1 cellular context compared by ENCODE assay signal in the genomic region with DNA sequence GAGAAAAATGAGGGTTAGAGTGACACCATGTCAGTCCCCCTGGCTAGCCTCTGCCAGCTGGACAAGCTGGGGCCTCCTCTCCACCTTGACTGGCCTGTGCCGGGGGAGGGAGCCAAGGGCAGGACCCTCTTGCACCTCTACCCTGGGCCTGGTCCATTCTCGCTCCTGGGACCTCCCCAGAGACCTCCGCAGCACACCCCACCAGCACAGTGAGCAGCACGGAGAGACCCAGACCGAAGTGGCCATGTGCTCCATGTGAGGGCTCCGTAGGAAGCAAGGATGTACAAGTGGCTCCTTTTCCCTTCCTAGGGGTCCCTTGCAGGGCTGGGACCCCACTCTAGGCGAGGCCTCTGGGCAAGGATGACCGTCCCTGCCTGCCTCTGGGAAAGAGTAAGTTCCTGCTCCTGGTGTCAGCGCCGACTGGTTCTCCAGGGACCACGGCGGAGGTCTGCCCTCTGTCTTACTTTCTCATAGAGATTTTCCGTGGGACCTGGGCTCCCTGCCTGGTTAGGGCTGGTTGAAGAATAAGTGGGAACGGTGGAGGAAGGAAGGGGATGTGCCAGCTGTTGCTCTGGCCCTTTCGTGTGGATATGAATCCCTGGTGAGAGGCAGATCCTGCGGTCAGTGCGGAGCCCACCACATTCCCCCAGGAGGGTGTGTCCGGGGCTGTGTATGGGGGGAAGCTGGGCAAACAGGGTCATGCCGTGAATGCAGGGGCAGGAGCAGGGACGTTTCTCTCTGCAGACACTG.
TF ChIP-seq lines count a peak whose summit lies in the region.

No MANE protein-coding gene starts in this region.

TF ChIP-seq in HepG2, 621 proteins besides CTCF, POLR2A, EP300 and RAD21:
- TF ChIP-seq, protein P1, sequence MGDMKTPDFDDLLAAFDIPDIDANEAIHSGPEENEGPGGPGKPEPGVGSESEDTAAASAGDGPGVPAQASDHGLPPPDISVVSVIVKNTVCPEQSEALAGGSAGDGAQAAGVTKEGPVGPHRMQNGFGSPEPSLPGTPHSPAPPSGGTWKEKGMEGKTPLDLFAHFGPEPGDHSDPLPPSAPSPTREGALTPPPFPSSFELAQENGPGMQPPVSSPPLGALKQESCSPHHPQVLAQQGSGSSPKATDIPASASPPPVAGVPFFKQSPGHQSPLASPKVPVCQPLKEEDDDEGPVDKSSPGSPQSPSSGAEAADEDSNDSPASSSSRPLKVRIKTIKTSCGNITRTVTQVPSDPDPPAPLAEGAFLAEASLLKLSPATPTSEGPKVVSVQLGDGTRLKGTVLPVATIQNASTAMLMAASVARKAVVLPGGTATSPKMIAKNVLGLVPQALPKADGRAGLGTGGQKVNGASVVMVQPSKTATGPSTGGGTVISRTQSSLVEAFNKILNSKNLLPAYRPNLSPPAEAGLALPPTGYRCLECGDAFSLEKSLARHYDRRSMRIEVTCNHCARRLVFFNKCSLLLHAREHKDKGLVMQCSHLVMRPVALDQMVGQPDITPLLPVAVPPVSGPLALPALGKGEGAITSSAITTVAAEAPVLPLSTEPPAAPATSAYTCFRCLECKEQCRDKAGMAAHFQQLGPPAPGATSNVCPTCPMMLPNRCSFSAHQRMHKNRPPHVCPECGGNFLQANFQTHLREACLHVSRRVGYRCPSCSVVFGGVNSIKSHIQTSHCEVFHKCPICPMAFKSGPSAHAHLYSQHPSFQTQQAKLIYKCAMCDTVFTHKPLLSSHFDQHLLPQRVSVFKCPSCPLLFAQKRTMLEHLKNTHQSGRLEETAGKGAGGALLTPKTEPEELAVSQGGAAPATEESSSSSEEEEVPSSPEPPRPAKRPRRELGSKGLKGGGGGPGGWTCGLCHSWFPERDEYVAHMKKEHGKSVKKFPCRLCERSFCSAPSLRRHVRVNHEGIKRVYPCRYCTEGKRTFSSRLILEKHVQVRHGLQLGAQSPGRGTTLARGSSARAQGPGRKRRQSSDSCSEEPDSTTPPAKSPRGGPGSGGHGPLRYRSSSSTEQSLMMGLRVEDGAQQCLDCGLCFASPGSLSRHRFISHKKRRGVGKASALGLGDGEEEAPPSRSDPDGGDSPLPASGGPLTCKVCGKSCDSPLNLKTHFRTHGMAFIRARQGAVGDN (CRISPR knock-in tag; IDR thresholded peaks at IDR 0.05) = peak; percentile 27; the same call in 1 of the 2 replicates
- TF ChIP-seq KLF6 (CRISPR knock-in tag; IDR thresholded peaks at IDR 0.05) (no peak), KDM1A (CRISPR knock-in tag; IDR thresholded peaks at IDR 0.05) (no peak), ZNF772 (CRISPR knock-in tag; IDR thresholded peaks at IDR 0.05) (no peak), XBP1 (CRISPR knock-in tag; IDR thresholded peaks at IDR 0.05) (no peak), TMF1 (CRISPR knock-in tag; IDR thresholded peaks at IDR 0.05; ENCODE audit: low read depth) (no peak), MTF2 (CRISPR knock-in tag; IDR thresholded peaks at IDR 0.05; ENCODE audit: borderline replicate concordance) (0 out of 2 replicates have a peak, but pooled peaks have one; percentile 30), MAFG (CRISPR knock-in tag; IDR thresholded peaks at IDR 0.05) (no peak), ZNF564 (CRISPR knock-in tag; IDR thresholded peaks at IDR 0.05) (no peak)
- TF ChIP-seq, protein P2, sequence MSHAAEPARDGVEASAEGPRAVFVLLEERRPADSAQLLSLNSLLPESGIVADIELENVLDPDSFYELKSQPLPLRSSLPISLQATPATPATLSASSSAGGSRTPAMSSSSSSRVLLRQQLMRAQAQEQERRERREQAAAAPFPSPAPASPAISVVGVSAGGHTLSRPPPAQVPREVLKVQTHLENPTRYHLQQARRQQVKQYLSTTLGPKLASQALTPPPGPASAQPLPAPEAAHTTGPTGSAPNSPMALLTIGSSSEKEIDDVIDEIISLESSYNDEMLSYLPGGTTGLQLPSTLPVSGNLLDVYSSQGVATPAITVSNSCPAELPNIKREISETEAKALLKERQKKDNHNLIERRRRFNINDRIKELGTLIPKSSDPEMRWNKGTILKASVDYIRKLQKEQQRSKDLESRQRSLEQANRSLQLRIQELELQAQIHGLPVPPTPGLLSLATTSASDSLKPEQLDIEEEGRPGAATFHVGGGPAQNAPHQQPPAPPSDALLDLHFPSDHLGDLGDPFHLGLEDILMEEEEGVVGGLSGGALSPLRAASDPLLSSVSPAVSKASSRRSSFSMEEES (CRISPR knock-in tag; IDR thresholded peaks at IDR 0.05) = no peak
- TF ChIP-seq, protein P3, sequence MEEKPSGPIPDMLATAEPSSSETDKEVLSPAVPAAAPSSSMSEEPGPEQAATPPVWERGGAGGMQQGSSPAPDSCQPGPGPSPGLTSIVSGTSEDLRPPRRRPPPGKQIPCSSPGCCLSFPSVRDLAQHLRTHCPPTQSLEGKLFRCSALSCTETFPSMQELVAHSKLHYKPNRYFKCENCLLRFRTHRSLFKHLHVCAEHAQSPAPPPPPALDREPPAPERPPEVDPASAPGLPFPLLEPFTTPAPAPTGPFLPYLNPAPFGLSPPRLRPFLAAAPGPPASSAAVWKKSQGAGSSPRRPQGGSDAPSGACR (CRISPR knock-in tag; IDR thresholded peaks at IDR 0.05) = 0 out of 2 replicates have a peak, but pooled peaks have one; percentile 33
- TF ChIP-seq, protein P4, sequence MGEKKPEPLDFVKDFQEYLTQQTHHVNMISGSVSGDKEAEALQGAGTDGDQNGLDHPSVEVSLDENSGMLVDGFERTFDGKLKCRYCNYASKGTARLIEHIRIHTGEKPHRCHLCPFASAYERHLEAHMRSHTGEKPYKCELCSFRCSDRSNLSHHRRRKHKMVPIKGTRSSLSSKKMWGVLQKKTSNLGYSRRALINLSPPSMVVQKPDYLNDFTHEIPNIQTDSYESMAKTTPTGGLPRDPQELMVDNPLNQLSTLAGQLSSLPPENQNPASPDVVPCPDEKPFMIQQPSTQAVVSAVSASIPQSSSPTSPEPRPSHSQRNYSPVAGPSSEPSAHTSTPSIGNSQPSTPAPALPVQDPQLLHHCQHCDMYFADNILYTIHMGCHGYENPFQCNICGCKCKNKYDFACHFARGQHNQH (CRISPR knock-in tag; IDR thresholded peaks at IDR 0.05) = no peak
- TF ChIP-seq, protein P5, sequence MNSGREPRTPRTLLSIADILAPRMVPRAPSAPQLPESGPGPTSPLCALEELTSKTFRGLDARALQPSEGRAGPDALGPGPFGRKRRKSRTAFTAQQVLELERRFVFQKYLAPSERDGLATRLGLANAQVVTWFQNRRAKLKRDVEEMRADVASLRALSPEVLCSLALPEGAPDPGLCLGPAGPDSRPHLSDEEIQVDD (CRISPR knock-in tag; IDR thresholded peaks at IDR 0.05; ENCODE audit: borderline replicate concordance) = no peak
